ENCODE assay signal across 18 cellular contexts in genomic region chr1:181341026-181341632, GRCh38.
"Had no signal": no experiment of that assay in that cellular context is flagged by ENCODE, and none has a peak within 500 bp of the region (broad histone marks: within the 10 kb centered on the region; RNA-seq: fewer than 3 reads in every experiment).

No MANE protein-coding gene starts in this region.

- H3K27ac Mint-ChIP-seq: IgD-negative memory B cell had no signal

- ATAC-seq: K562, SK-N-SH treated with all-trans-retinoic acid at 6 μM for 48 hours had no signal

- H3K4me3 Mint-ChIP-seq: IgD-negative memory B cell had no signal

- H3K4me1 Mint-ChIP-seq: IgD-negative memory B cell had no signal

- H3K27ac ChIP-seq: HL-60, KMS-11, RWPE1 had no signal

- H3K4me2 ChIP-seq: KMS-11 had no signal

- DNase-seq: Kasumi-1, MM.1S, NCI-H1092 treated with DMSO at 0.1 percent for 48 hours, NCI-H1436, NCI-H187, NCI-H2029, NCI-H2081 treated with DMSO at 0.1 percent for 48 hours, NCI-H2227 treated with DMSO at 0.1 percent for 48 hours, NCI-H524 treated with DMSO at 0.1 percent for 48 hours, NCI-H69, NCI-H774, SHP77 had no signal

- H3K4me3 ChIP-seq: K562 had no signal
